18 cellular contexts compared by ENCODE assay signal in the genomic region with DNA sequence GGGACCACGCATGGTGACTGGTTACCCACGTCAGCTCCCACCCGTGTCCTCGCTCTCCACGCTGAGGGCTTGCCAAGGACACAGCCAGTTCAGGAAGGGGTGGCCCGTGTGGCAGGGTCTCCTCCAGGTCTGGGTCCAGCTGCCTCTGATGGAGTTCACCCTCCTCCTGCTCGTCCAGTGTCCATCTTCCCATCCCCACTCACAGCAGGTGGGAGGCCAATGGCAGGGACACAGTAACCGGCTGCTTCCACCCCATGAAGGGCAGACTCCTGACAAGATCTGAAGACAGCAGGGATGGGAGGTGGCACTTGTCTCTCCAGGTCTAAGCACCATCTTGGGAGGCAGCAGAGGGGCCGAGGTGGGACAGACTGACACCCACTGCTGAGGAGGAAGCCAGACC.
DNase-seq lines count a peak whose midpoint lies in the region; ATAC-seq and TF ChIP-seq lines count a peak whose summit lies in the region.
"Had no signal": no experiment of that assay in that cellular context is flagged by ENCODE, and none has a peak within 500 bp of the region (broad histone marks: within the 10 kb centered on the region; RNA-seq: fewer than 3 reads in every experiment).

No MANE protein-coding gene starts in this region.

- DNase-seq in cardiac septum (ENCODE audit: low spot score) (peak; percentile 67), left ventricle myocardium superior (no peak), ecto neural progenitor cell (ENCODE audit: low spot score) (peak; percentile 36), osteoblast (ENCODE audit: insufficient read length, low spot score, missing footprints) (peak; percentile 58), upper lobe of right lung (peak; percentile 50), gastrocnemius medialis (no peak)
- no peak for DNase-seq in activated T-helper 2 cell treated with anti-CD3 and anti-CD28 coated beads, Interferon-gamma antibody, Interleukin-2, Interleukin-4, amounts not matched to agents 10 μg/mL and 5 μg/mL and 100 μg/mL, durations not matched to agents 14 hours and 24 hours and 36 hours (ENCODE audit: low spot score)
- DNase-seq in stimulated activated CD4-positive, alpha-beta T cell treated with anti-CD3 and anti-CD28 coated beads, Interleukin-15, amount 100 ng/mL, for 24 hours = no peak
- DNase-seq: CD4-positive, CD25-positive, alpha-beta regulatory T cell; DMS79 treated with DMSO at 0.1 percent for 48 hours; H7; Karpas-422; MV-4-11; NCI-H1105 treated with DMSO at 0.1 percent for 48 hours; NCI-H2029 treated with DMSO at 0.1 percent for 48 hours; NCI-H446; NCI-H526 had no signal

- H3K9me3 Mint-ChIP-seq in activated T-helper 2 cell treated with anti-CD3 and anti-CD28 coated beads, Interferon-gamma antibody, Interleukin-2, Interleukin-4, amounts not matched to agents 10 μg/mL and 5 μg/mL and 100 μg/mL, durations not matched to agents 14 hours and 24 hours and 36 hours = peaks cover 13% of the 10 kb centered on the region

- in situ Hi-C loops in gastrocnemius medialis (cut with MboI; ENCODE audit: low sequenced_read_pairs in 4 of 4) = no loop called here

- H3K4me3 Mint-ChIP-seq in activated T-helper 2 cell treated with anti-CD3 and anti-CD28 coated beads, Interferon-gamma antibody, Interleukin-2, Interleukin-4, amounts not matched to agents 10 μg/mL and 5 μg/mL and 100 μg/mL, durations not matched to agents 14 hours and 24 hours and 36 hours (ENCODE audit: low read depth) = no peak overlapping the region
- H3K4me3 Mint-ChIP-seq: CD4-positive, CD25-positive, alpha-beta regulatory T cell had no signal

- TF ChIP-seq CTCF in osteoblast (IDR thresholded peaks at IDR 0.05; ENCODE audit: extremely low read depth, low read depth, low read length) (no peak), upper lobe of right lung (IDR thresholded peaks at IDR 0.05) (no peak), gastrocnemius medialis (IDR thresholded peaks at IDR 0.05 in 4 of 5, conservative IDR thresholded peaks at IDR 0.05 in 1 of 5) (no peak)

- H3K4me1 Mint-ChIP-seq in activated T-helper 2 cell treated with anti-CD3 and anti-CD28 coated beads, Interferon-gamma antibody, Interleukin-2, Interleukin-4, amounts not matched to agents 10 μg/mL and 5 μg/mL and 100 μg/mL, durations not matched to agents 14 hours and 24 hours and 36 hours (ENCODE audit: low read depth) = peaks cover 3% of the 10 kb centered on the region
- H3K4me1 Mint-ChIP-seq: CD4-positive, CD25-positive, alpha-beta regulatory T cell had no signal

- H3K27ac Mint-ChIP-seq in activated T-helper 2 cell treated with anti-CD3 and anti-CD28 coated beads, Interferon-gamma antibody, Interleukin-2, Interleukin-4, amounts not matched to agents 10 μg/mL and 5 μg/mL and 100 μg/mL, durations not matched to agents 14 hours and 24 hours and 36 hours = no peak overlapping the region
- H3K27ac Mint-ChIP-seq: CD4-positive, CD25-positive, alpha-beta regulatory T cell had no signal

- H3K4me1 ChIP-seq in osteoblast (ENCODE audit: insufficient read depth, low read length) = no peaks in the 10 kb centered on the region
- H3K4me1 ChIP-seq in upper lobe of right lung = no peaks in the 10 kb centered on the region
- peaks cover 5 to 15% of the 10 kb centered on the region in 2 donors for H3K4me1 ChIP-seq in gastrocnemius medialis

- TF ChIP-seq POLR2A in gastrocnemius medialis (IDR thresholded peaks at IDR 0.05) = no peak

- H3K36me3 ChIP-seq in osteoblast (ENCODE audit: insufficient read depth, low read length) (no peaks in the 10 kb centered on the region), upper lobe of right lung (no peaks in the 10 kb centered on the region), gastrocnemius medialis (no peaks in the 10 kb centered on the region)

- no peaks in the 10 kb centered on the region for H3K27me3 ChIP-seq in osteoblast (ENCODE audit: insufficient read depth, low read length)
- H3K27me3 ChIP-seq in upper lobe of right lung = no peaks in the 10 kb centered on the region
- no peaks in the 10 kb centered on the region for H3K27me3 ChIP-seq in gastrocnemius medialis

- no peaks in the 10 kb centered on the region for H3K36me3 Mint-ChIP-seq in activated T-helper 2 cell treated with anti-CD3 and anti-CD28 coated beads, Interferon-gamma antibody, Interleukin-2, Interleukin-4, amounts not matched to agents 10 μg/mL and 5 μg/mL and 100 μg/mL, durations not matched to agents 14 hours and 24 hours and 36 hours (ENCODE audit: low read depth)
- H3K36me3 Mint-ChIP-seq: CD4-positive, CD25-positive, alpha-beta regulatory T cell had no signal

- H3K4me2 ChIP-seq in osteoblast (ENCODE audit: insufficient read depth, low read length) = no peak overlapping the region

- H3K79me2 ChIP-seq in osteoblast (ENCODE audit: insufficient read depth, low read length) = no peaks in the 10 kb centered on the region

- H3K27ac ChIP-seq in osteoblast (ENCODE audit: low read depth, low read length) (no peak overlapping the region), upper lobe of right lung (no peak overlapping the region), gastrocnemius medialis (no peak overlapping the region)

- no peaks in the 10 kb centered on the region for H3K27me3 Mint-ChIP-seq in activated T-helper 2 cell treated with anti-CD3 and anti-CD28 coated beads, Interferon-gamma antibody, Interleukin-2, Interleukin-4, amounts not matched to agents 10 μg/mL and 5 μg/mL and 100 μg/mL, durations not matched to agents 14 hours and 24 hours and 36 hours (ENCODE audit: low read depth)
- H3K27me3 Mint-ChIP-seq: CD4-positive, CD25-positive, alpha-beta regulatory T cell had no signal

- no peak overlapping the region for H2AFZ ChIP-seq in osteoblast (ENCODE audit: low read length)

- intact Hi-C loops in cardiac septum (cut with DNase I) (no loop called here), left ventricle myocardium superior (cut with micrococcal nuclease) (no loop called here), upper lobe of right lung (cut with DNase I) (no loop called here), gastrocnemius medialis (cut with DNase I; ENCODE audit: low total_unique reads) (no loop called here)
- intact Hi-C loops in activated T-helper 2 cell treated with anti-CD3 and anti-CD28 coated beads, Interferon-gamma antibody, Interleukin-2, Interleukin-4, amounts not matched to agents 10 μg/mL and 5 μg/mL and 100 μg/mL, durations not matched to agents 14 hours and 24 hours and 36 hours (cut with micrococcal nuclease) = no loop called here

- peaks cover 6% of the 10 kb centered on the region for H3K9me3 ChIP-seq in osteoblast (ENCODE audit: low read depth, low read length)
- H3K9me3 ChIP-seq in upper lobe of right lung = peaks cover 17% of the 10 kb centered on the region
- H3K9me3 ChIP-seq in gastrocnemius medialis = no peaks in the 10 kb centered on the region

- H4K20me1 ChIP-seq in osteoblast (ENCODE audit: insufficient read depth, low read length) = no peaks in the 10 kb centered on the region

- H3K4me3 ChIP-seq in osteoblast (ENCODE audit: insufficient read depth, low read length) (no peak overlapping the region), upper lobe of right lung (no peak overlapping the region), gastrocnemius medialis (no peak overlapping the region)

- ATAC-seq in left ventricle myocardium superior (no peak), upper lobe of right lung (no peak), gastrocnemius medialis (no peak)
- ATAC-seq: Right ventricle myocardium inferior had no signal

Comparison
In these comparisons a context has a peak if more than half of its experiments do, and no peak if none do; other contexts are left out.
1. DNase-seq: peak in cardiac septum (single experiment), ecto neural progenitor cell (single experiment), osteoblast (single experiment) and upper lobe of right lung (single experiment); none in left ventricle myocardium superior (single experiment), activated T-helper 2 cell treated with anti-CD3 and anti-CD28 coated beads, Interferon-gamma antibody, Interleukin-2, Interleukin-4, amounts not matched to agents 10 μg/mL and 5 μg/mL and 100 μg/mL, durations not matched to agents 14 hours and 24 hours and 36 hours (single experiment), stimulated activated CD4-positive, alpha-beta T cell treated with anti-CD3 and anti-CD28 coated beads, Interleukin-15, amount 100 ng/mL, for 24 hours (single experiment) and gastrocnemius medialis (0 of 2).